Comparison of ENCODE assay signal across 8 cellular contexts in the genomic region with DNA sequence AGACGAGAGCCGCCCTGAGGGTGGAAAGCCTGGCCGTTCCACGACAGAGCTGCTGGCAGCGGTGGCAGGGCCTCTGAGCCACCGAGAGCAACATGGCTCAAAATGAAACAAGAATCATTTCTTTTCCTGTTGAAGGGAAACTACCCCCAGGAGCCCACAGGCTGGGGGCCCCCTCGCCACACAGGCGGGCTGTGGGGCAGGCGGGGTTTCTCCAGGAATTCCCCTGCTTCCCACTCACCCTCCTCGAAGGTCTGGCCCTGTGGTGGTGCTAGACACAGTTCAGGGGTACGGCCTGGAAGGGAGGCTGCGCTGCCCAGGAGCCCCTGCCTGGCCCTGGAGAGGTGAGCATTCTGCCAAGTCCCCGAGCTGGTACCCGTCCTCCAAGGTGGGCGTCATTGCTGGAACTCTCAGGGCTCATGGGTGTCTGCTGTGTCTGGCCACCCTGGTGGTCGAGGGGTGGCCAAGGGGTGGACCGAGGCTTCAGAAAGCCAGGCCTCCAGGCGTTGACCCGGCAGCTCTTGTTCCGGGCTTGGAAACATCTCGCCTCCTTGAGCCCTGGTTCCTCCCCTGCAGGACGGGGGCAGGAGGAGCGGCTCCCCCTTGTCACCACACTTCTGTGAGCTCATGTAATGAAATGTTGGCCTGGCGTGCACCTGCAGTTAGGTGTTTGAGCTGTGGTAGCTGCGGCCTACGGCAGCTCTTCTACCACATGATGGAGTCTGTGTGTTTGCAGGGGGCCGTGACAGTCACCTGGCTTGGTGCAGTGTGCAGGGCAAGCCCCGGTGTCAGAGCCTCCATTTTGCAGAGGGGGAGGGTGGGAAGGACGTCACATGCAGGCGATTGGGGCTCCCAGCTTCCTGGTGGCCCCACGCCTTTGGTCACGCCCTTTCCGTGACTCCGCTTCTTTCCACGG.
A peak's percentile ranks its signal among the peaks of the same experiment; 100 is the strongest.
DNase-seq lines count a peak whose midpoint lies in the region; ATAC-seq, FAIRE-seq and TF ChIP-seq lines count a peak whose summit lies in the region.

No MANE protein-coding gene starts in this region.

- H3K4me3 Mint-ChIP-seq in activated CD8-positive, alpha-beta T cell treated with anti-CD3 and anti-CD28 coated beads, Interleukin-2, amount 10 ng/mL, durations not matched to agents 7 days and 5 days, result peak overlapping the region; percentile 70
- H3K4me3 Mint-ChIP-seq in naive thymus-derived CD4-positive, alpha-beta T cell, result peak overlapping the region; percentile 61 to 80 (median 74)

- CTCF ChIA-PET in activated CD8-positive, alpha-beta T cell treated with anti-CD3 and anti-CD28 coated beads, Interleukin-2, amount 10 ng/mL, durations not matched to agents 7 days and 5 days (lab: Charles Lee), result interaction anchor here (0.9 to 1.4 kb wide), 3 partner anchors 8 to 14 kb away, joined by 3 to 5 read pairs (median 5); no protein-coding TSS in a partner anchor
- CTCF ChIA-PET in naive thymus-derived CD4-positive, alpha-beta T cell (lab: Charles Lee), result interaction anchor here (1.3 to 1.5 kb wide), 2 partner anchors 27 to 51 kb away, joined by 3 to 5 read pairs; no protein-coding TSS in a partner anchor

- H3K9me3 Mint-ChIP-seq in activated CD8-positive, alpha-beta T cell treated with anti-CD3 and anti-CD28 coated beads, Interleukin-2, amount 10 ng/mL, durations not matched to agents 7 days and 5 days (ENCODE audit: insufficient read depth), result no peaks in the 10 kb centered on the region
- peaks cover 0 to 8% (median 0%) of the 10 kb centered on the region in 11 donors for H3K9me3 Mint-ChIP-seq in naive thymus-derived CD4-positive, alpha-beta T cell

- intact Hi-C loops in naive thymus-derived CD4-positive, alpha-beta T cell (cut with micrococcal nuclease), result loop anchor here (2.0 to 5.0 kb wide), 4 partner anchors 15 to 227 kb away; a partner anchor contains a TSS
- intact Hi-C loops in ascending aorta (cut with DNase I), result no loop called here

- H3K4me1 Mint-ChIP-seq in activated CD8-positive, alpha-beta T cell treated with anti-CD3 and anti-CD28 coated beads, Interleukin-2, amount 10 ng/mL, durations not matched to agents 7 days and 5 days (ENCODE audit: low read depth), result peaks cover 65% of the 10 kb centered on the region
- peaks cover 31 to 62% (median 48%) of the 10 kb centered on the region in 7 donors for H3K4me1 Mint-ChIP-seq in naive thymus-derived CD4-positive, alpha-beta T cell

- H3K27ac ChIP-seq in naive thymus-derived CD4-positive, alpha-beta T cell (ENCODE audit: low read depth, low read length), result peak overlapping the region; percentile 79
- H3K27ac ChIP-seq in ascending aorta, result peak overlapping the region in 1 of 2 donors; percentile 3

- peak overlapping the region; percentile 40 for H3K4me3 ChIP-seq in naive thymus-derived CD4-positive, alpha-beta T cell (ENCODE audit: low read length)
- no peak overlapping the region for H3K4me3 ChIP-seq in ascending aorta

- H3K4me1 ChIP-seq in naive thymus-derived CD4-positive, alpha-beta T cell (ENCODE audit: control insufficient read depth in 2 of 2, insufficient read depth in 2 of 2, low read length in 2 of 2), result peaks cover 50 to 51% of the 10 kb centered on the region in 2 donors
- H3K4me1 ChIP-seq in ascending aorta, result peaks cover 13 to 43% of the 10 kb centered on the region in 2 donors

- ATAC-seq in GM18858 (IDR thresholded peaks at IDR 0.05; ENCODE audit: unreplicated experiment) (peak; percentile 50), HG02973 (IDR thresholded peaks at IDR 0.05; ENCODE audit: unreplicated experiment) (peak; percentile 36)
- ATAC-seq in activated CD8-positive, alpha-beta T cell treated with anti-CD3 and anti-CD28 coated beads, Interleukin-2, amount 10 ng/mL, durations not matched to agents 7 days and 5 days, result peak; percentile 64
- ATAC-seq in naive thymus-derived CD4-positive, alpha-beta T cell, result peak; percentile 72

- DNase-seq in activated CD8-positive, alpha-beta T cell treated with anti-CD3 and anti-CD28 coated beads, Interleukin-2, amount 10 ng/mL, durations not matched to agents 7 days and 5 days, result peak; percentile 80
- peak in 8 of 9 donors; percentile 43 to 85 (median 48) for DNase-seq in naive thymus-derived CD4-positive, alpha-beta T cell
- DNase-seq in ascending aorta (ENCODE audit: low spot score in 2 of 2) (no peak), HuH-7 (ENCODE audit: low spot score) (no peak), retina (no peak), urothelium cell line (ENCODE audit: low spot score) (no peak)

- no peak for TF ChIP-seq CTCF in ascending aorta (IDR thresholded peaks at IDR 0.05)

- H3K9me3 ChIP-seq in naive thymus-derived CD4-positive, alpha-beta T cell (ENCODE audit: control insufficient read depth in 2 of 3, low read length in 3 of 3), result no peaks in the 10 kb centered on the region
- no peaks in the 10 kb centered on the region for H3K9me3 ChIP-seq in ascending aorta

- POLR2A ChIA-PET in activated CD8-positive, alpha-beta T cell treated with anti-CD3 and anti-CD28 coated beads, Interleukin-2, amount 10 ng/mL, durations not matched to agents 7 days and 5 days (lab: Charles Lee), result interaction anchor here (0.9 to 1.2 kb wide), 2 partner anchors 11 to 51 kb away, joined by 3 to 4 read pairs; no protein-coding TSS in a partner anchor
- POLR2A ChIA-PET in naive thymus-derived CD4-positive, alpha-beta T cell (lab: Charles Lee), result interaction anchor here (0.7 to 2.1 kb wide), 6 partner anchors 12 to 227 kb away, joined by 3 to 7 read pairs (median 4); a partner anchor contains a TSS

- peaks cover 3% of the 10 kb centered on the region for H3K36me3 Mint-ChIP-seq in activated CD8-positive, alpha-beta T cell treated with anti-CD3 and anti-CD28 coated beads, Interleukin-2, amount 10 ng/mL, durations not matched to agents 7 days and 5 days (ENCODE audit: low read depth)
- H3K36me3 Mint-ChIP-seq in naive thymus-derived CD4-positive, alpha-beta T cell, result peaks cover 0 to 5% (median 0%) of the 10 kb centered on the region in 5 donors

- no peak for FAIRE-seq in urothelium cell line (lab: Jason Lieb, UNC)

- H3K27me3 Mint-ChIP-seq in activated CD8-positive, alpha-beta T cell treated with anti-CD3 and anti-CD28 coated beads, Interleukin-2, amount 10 ng/mL, durations not matched to agents 7 days and 5 days (ENCODE audit: low read depth), result peaks cover 15% of the 10 kb centered on the region
- peaks cover 0 to 9% (median 0%) of the 10 kb centered on the region in 5 donors for H3K27me3 Mint-ChIP-seq in naive thymus-derived CD4-positive, alpha-beta T cell

- no peaks in the 10 kb centered on the region for H3K36me3 ChIP-seq in naive thymus-derived CD4-positive, alpha-beta T cell (ENCODE audit: control insufficient read depth in 2 of 3, insufficient read depth in 3 of 3, low read length in 3 of 3)
- no peaks in the 10 kb centered on the region for H3K36me3 ChIP-seq in ascending aorta

- peak overlapping the region; percentile 89 for H3K27ac Mint-ChIP-seq in activated CD8-positive, alpha-beta T cell treated with anti-CD3 and anti-CD28 coated beads, Interleukin-2, amount 10 ng/mL, durations not matched to agents 7 days and 5 days
- peak overlapping the region; percentile 75 to 96 (median 92) for H3K27ac Mint-ChIP-seq in naive thymus-derived CD4-positive, alpha-beta T cell

- H3K27me3 ChIP-seq in naive thymus-derived CD4-positive, alpha-beta T cell (ENCODE audit: control insufficient read depth in 2 of 2, insufficient read depth in 2 of 2, low read length in 2 of 2), result no peaks in the 10 kb centered on the region
- no peaks in the 10 kb centered on the region for H3K27me3 ChIP-seq in ascending aorta

Comparison
In these comparisons a context has a peak if more than half of its experiments do, and no peak if none do; other contexts are left out.
1. DNase-seq: peak in activated CD8-positive, alpha-beta T cell treated with anti-CD3 and anti-CD28 coated beads, Interleukin-2, amount 10 ng/mL, durations not matched to agents 7 days and 5 days (single experiment) and naive thymus-derived CD4-positive, alpha-beta T cell (8 of 9); none in ascending aorta (0 of 2), HuH-7 (single experiment), retina (single experiment) and urothelium cell line (single experiment).
2. Peak in every context shown above with its lines, with median percentiles within 50 percentile points of each other: ATAC-seq.